In the genomic region with DNA sequence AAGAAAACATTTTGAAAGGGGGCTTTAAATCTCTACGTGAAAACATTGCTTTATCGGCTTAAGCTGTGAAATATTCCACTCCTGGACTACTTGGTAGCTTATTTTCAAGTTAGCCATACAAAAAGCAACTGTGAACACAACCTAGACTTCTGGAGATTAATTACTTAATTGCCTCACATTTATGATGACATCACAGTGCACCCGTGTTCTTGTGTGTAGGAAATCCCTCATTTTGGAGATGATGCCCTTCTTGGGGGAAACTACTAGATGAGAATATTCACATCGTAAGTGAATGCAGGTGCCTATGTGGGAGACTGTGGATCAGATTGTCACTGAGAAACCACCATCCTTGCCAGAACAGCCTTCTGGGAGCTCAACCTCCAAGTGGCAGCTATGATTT, we compare ENCODE assay signal across 2 cellular contexts.
TF ChIP-seq lines count a peak whose summit lies in the region.

No MANE protein-coding gene starts in this region.

TF ChIP-seq in GM23338, 12 proteins besides CTCF, POLR2A, EP300 and RAD21 (continued from another document and continues in another):
- TF ChIP-seq, protein P1, sequence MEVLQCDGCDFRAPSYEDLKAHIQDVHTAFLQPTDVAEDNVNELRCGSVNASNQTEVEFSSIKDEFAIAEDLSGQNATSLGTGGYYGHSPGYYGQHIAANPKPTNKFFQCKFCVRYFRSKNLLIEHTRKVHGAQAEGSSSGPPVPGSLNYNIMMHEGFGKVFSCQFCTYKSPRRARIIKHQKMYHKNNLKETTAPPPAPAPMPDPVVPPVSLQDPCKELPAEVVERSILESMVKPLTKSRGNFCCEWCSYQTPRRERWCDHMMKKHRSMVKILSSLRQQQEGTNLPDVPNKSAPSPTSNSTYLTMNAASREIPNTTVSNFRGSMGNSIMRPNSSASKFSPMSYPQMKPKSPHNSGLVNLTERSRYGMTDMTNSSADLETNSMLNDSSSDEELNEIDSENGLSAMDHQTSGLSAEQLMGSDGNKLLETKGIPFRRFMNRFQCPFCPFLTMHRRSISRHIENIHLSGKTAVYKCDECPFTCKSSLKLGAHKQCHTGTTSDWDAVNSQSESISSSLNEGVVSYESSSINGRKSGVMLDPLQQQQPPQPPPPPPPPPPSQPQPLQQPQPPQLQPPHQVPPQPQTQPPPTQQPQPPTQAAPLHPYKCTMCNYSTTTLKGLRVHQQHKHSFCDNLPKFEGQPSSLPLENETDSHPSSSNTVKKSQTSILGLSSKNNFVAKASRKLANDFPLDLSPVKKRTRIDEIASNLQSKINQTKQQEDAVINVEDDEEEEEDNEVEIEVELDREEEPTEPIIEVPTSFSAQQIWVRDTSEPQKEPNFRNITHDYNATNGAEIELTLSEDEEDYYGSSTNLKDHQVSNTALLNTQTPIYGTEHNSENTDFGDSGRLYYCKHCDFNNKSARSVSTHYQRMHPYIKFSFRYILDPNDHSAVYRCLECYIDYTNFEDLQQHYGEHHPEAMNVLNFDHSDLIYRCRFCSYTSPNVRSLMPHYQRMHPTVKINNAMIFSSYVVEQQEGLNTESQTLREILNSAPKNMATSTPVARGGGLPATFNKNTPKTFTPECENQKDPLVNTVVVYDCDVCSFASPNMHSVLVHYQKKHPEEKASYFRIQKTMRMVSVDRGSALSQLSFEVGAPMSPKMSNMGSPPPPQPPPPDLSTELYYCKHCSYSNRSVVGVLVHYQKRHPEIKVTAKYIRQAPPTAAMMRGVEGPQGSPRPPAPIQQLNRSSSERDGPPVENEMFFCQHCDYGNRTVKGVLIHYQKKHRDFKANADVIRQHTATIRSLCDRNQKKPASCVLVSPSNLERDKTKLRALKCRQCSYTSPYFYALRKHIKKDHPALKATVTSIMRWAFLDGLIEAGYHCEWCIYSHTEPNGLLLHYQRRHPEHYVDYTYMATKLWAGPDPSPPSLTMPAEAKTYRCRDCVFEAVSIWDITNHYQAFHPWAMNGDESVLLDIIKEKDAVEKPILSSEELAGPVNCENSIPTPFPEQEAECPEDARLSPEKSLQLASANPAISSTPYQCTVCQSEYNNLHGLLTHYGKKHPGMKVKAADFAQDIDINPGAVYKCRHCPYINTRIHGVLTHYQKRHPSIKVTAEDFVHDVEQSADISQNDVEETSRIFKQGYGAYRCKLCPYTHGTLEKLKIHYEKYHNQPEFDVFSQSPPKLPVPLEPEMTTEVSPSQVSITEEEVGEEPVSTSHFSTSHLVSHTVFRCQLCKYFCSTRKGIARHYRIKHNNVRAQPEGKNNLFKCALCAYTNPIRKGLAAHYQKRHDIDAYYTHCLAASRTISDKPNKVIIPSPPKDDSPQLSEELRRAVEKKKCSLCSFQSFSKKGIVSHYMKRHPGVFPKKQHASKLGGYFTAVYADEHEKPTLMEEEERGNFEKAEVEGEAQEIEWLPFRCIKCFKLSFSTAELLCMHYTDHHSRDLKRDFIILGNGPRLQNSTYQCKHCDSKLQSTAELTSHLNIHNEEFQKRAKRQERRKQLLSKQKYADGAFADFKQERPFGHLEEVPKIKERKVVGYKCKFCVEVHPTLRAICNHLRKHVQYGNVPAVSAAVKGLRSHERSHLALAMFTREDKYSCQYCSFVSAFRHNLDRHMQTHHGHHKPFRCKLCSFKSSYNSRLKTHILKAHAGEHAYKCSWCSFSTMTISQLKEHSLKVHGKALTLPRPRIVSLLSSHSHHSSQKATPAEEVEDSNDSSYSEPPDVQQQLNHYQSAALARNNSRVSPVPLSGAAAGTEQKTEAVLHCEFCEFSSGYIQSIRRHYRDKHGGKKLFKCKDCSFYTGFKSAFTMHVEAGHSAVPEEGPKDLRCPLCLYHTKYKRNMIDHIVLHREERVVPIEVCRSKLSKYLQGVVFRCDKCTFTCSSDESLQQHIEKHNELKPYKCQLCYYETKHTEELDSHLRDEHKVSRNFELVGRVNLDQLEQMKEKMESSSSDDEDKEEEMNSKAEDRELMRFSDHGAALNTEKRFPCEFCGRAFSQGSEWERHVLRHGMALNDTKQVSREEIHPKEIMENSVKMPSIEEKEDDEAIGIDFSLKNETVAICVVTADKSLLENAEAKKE (CRISPR knock-in tag; IDR thresholded peaks at IDR 0.05), result no peak
- TF ChIP-seq, protein P2, sequence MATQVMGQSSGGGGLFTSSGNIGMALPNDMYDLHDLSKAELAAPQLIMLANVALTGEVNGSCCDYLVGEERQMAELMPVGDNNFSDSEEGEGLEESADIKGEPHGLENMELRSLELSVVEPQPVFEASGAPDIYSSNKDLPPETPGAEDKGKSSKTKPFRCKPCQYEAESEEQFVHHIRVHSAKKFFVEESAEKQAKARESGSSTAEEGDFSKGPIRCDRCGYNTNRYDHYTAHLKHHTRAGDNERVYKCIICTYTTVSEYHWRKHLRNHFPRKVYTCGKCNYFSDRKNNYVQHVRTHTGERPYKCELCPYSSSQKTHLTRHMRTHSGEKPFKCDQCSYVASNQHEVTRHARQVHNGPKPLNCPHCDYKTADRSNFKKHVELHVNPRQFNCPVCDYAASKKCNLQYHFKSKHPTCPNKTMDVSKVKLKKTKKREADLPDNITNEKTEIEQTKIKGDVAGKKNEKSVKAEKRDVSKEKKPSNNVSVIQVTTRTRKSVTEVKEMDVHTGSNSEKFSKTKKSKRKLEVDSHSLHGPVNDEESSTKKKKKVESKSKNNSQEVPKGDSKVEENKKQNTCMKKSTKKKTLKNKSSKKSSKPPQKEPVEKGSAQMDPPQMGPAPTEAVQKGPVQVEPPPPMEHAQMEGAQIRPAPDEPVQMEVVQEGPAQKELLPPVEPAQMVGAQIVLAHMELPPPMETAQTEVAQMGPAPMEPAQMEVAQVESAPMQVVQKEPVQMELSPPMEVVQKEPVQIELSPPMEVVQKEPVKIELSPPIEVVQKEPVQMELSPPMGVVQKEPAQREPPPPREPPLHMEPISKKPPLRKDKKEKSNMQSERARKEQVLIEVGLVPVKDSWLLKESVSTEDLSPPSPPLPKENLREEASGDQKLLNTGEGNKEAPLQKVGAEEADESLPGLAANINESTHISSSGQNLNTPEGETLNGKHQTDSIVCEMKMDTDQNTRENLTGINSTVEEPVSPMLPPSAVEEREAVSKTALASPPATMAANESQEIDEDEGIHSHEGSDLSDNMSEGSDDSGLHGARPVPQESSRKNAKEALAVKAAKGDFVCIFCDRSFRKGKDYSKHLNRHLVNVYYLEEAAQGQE (IDR thresholded peaks at IDR 0.05; ENCODE audit: unreplicated experiment), result no peak
- TF ChIP-seq EZH2phosphoT487 (IDR thresholded peaks at IDR 0.05; ENCODE audit: unreplicated experiment), result no peak
- TF ChIP-seq ZNF331 (CRISPR knock-in tag; IDR thresholded peaks at IDR 0.05; ENCODE audit: low read depth), result no peak
- no peak for TF ChIP-seq NANOG (IDR thresholded peaks at IDR 0.05; ENCODE audit: borderline replicate concordance)
- TF ChIP-seq CREB1 (CRISPR knock-in tag; IDR thresholded peaks at IDR 0.05; ENCODE audit: low read depth), result no peak
- TF ChIP-seq, protein P3, sequence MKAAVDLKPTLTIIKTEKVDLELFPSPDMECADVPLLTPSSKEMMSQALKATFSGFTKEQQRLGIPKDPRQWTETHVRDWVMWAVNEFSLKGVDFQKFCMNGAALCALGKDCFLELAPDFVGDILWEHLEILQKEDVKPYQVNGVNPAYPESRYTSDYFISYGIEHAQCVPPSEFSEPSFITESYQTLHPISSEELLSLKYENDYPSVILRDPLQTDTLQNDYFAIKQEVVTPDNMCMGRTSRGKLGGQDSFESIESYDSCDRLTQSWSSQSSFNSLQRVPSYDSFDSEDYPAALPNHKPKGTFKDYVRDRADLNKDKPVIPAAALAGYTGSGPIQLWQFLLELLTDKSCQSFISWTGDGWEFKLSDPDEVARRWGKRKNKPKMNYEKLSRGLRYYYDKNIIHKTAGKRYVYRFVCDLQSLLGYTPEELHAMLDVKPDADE (IDR thresholded peaks at IDR 0.05), result no peak
- no peak for TF ChIP-seq STAT1 (IDR thresholded peaks at IDR 0.05; ENCODE audit: unreplicated experiment)
- TF ChIP-seq POLR2AphosphoS5 (IDR thresholded peaks at IDR 0.05; ENCODE audit: low read depth), result no peak
- TF ChIP-seq EZH2 (IDR thresholded peaks at IDR 0.05; ENCODE audit: low read depth, unreplicated experiment), result no peak

TF ChIP-seq in SK-N-SH, 30 proteins besides CTCF, POLR2A, EP300 and RAD21 (continued from another document):
- no peak for TF ChIP-seq USF1 (IDR thresholded peaks at IDR 0.05; ENCODE audit: borderline replicate concordance, low read depth)
- TF ChIP-seq, protein P2 (IDR thresholded peaks at IDR 0.05; ENCODE audit: low read depth, low read length), result no peak
- TF ChIP-seq TCF12 (IDR thresholded peaks at IDR 0.05), result no peak
- TF ChIP-seq YY1 (IDR thresholded peaks at IDR 0.05; ENCODE audit: low read depth), result no peak
- no peak for TF ChIP-seq PBX3 (IDR thresholded peaks at IDR 0.05)
- no peak for TF ChIP-seq FOSL2 (IDR thresholded peaks at IDR 0.05; ENCODE audit: borderline replicate concordance, low read depth)
- no peak for TF ChIP-seq RXRA (IDR thresholded peaks at IDR 0.05; ENCODE audit: borderline replicate concordance, low read depth)
- no peak for TF ChIP-seq RCOR1 (IDR thresholded peaks at IDR 0.05; ENCODE audit: low read length)
- TF ChIP-seq GATA2 (CRISPR knock-in tag; IDR thresholded peaks at IDR 0.05), result no peak
- TF ChIP-seq EZH2phosphoT487 (IDR thresholded peaks at IDR 0.05; ENCODE audit: borderline replicate concordance, low read depth), result no peak
